12 cellular contexts compared by ENCODE assay signal in genomic region chr5:157487358-157487757, GRCh38. TPM values are rescaled to one million over a fixed set of nuclear protein-coding genes. Genes with fewer than 3 reads are reported as not detected.
DNase-seq lines count a peak whose midpoint lies in the region; ATAC-seq and TF ChIP-seq lines count a peak whose summit lies in the region.
"Had no signal": no experiment of that assay in that cellular context is flagged by ENCODE, and none has a peak within 500 bp of the region (broad histone marks: within the 10 kb centered on the region; RNA-seq: fewer than 3 reads in every experiment).

No MANE protein-coding gene starts in this region.

- peaks cover 55% of the 10 kb centered on the region for H3K4me1 Mint-ChIP-seq in activated CD4-positive, alpha-beta memory T cell treated with anti-CD3 and anti-CD28 coated beads, Interleukin-2, amount 10 ng/mL, durations not matched to agents 7 days and 5 days
- peaks cover 21% of the 10 kb centered on the region for H3K4me1 Mint-ChIP-seq in activated CD4-positive, alpha-beta memory T cell treated with anti-CD3 and anti-CD28 coated beads for 36 hours (ENCODE audit: low read depth)

- no peaks in the 10 kb centered on the region for H3K27me3 ChIP-seq in sigmoid colon
- H3K27me3 ChIP-seq: neutrophil had no signal

- no peak for TF ChIP-seq EP300 in sigmoid colon (IDR thresholded peaks at IDR 0.05)

- no peaks in the 10 kb centered on the region for H3K9me3 Mint-ChIP-seq in activated CD4-positive, alpha-beta memory T cell treated with anti-CD3 and anti-CD28 coated beads, Interleukin-2, amount 10 ng/mL, durations not matched to agents 7 days and 5 days
- no peaks in the 10 kb centered on the region for H3K9me3 Mint-ChIP-seq in activated CD4-positive, alpha-beta memory T cell treated with anti-CD3 and anti-CD28 coated beads for 36 hours

- peaks cover 21 to 99% (median 57%) of the 10 kb centered on the region in 4 donors for H3K36me3 ChIP-seq in sigmoid colon

- H3K4me1 ChIP-seq in sigmoid colon: peaks cover 0 to 4% (median 0%) of the 10 kb centered on the region in 4 donors

- POLR2A ChIA-PET in activated CD4-positive, alpha-beta memory T cell treated with anti-CD3 and anti-CD28 coated beads, Interleukin-2, amount 10 ng/mL, durations not matched to agents 7 days and 5 days (lab: Charles Lee): no interaction called here
- POLR2A ChIA-PET in activated CD4-positive, alpha-beta memory T cell treated with anti-CD3 and anti-CD28 coated beads for 36 hours (lab: Charles Lee): no interaction called here

- peak overlapping the region; percentile 63 for H3K27ac Mint-ChIP-seq in activated CD4-positive, alpha-beta memory T cell treated with anti-CD3 and anti-CD28 coated beads, Interleukin-2, amount 10 ng/mL, durations not matched to agents 7 days and 5 days
- H3K27ac Mint-ChIP-seq in activated CD4-positive, alpha-beta memory T cell treated with anti-CD3 and anti-CD28 coated beads for 36 hours: no peak overlapping the region

- CTCF ChIA-PET in activated CD4-positive, alpha-beta memory T cell treated with anti-CD3 and anti-CD28 coated beads, Interleukin-2, amount 10 ng/mL, durations not matched to agents 7 days and 5 days (lab: Charles Lee): interaction anchor here (0.9 kb wide), 1 partner anchor 15 kb away, joined by 4 read pairs; no protein-coding TSS in a partner anchor
- CTCF ChIA-PET in activated CD4-positive, alpha-beta memory T cell treated with anti-CD3 and anti-CD28 coated beads for 36 hours (lab: Charles Lee): no interaction called here

- peaks cover 91% of the 10 kb centered on the region for H3K36me3 Mint-ChIP-seq in activated CD4-positive, alpha-beta memory T cell treated with anti-CD3 and anti-CD28 coated beads, Interleukin-2, amount 10 ng/mL, durations not matched to agents 7 days and 5 days (ENCODE audit: low read depth)
- H3K36me3 Mint-ChIP-seq in activated CD4-positive, alpha-beta memory T cell treated with anti-CD3 and anti-CD28 coated beads for 36 hours: peaks cover 72% of the 10 kb centered on the region

- no peaks in the 10 kb centered on the region for H3K9me3 ChIP-seq in sigmoid colon
- H3K9me3 ChIP-seq: neutrophil had no signal

- peak overlapping the region in 3 of 4 donors; percentile 11 to 28 (median 12) for H3K27ac ChIP-seq in sigmoid colon
- H3K27ac ChIP-seq: neutrophil had no signal

- WGBS in sigmoid colon, 2 donors: 43 to 55% methylated on average over 3 of the region's 3 CpGs

- H3K4me3 Mint-ChIP-seq in activated CD4-positive, alpha-beta memory T cell treated with anti-CD3 and anti-CD28 coated beads, Interleukin-2, amount 10 ng/mL, durations not matched to agents 7 days and 5 days: no peak overlapping the region
- no peak overlapping the region for H3K4me3 Mint-ChIP-seq in activated CD4-positive, alpha-beta memory T cell treated with anti-CD3 and anti-CD28 coated beads for 36 hours

- no peak for TF ChIP-seq POLR2A in sigmoid colon (IDR thresholded peaks at IDR 0.05)

- no peak overlapping the region for H3K4me3 ChIP-seq in sigmoid colon

- no peak for TF ChIP-seq CTCF in sigmoid colon (IDR thresholded peaks at IDR 0.05)

- DNase-seq in activated CD4-positive, alpha-beta memory T cell treated with anti-CD3 and anti-CD28 coated beads, Interleukin-2, amount 10 ng/mL, durations not matched to agents 7 days and 5 days: no peak
- DNase-seq in activated CD4-positive, alpha-beta memory T cell treated with anti-CD3 and anti-CD28 coated beads for 36 hours: no peak
- DNase-seq in RPMI8226 (peak; percentile 63), sigmoid colon (peak; percentile 38), GDM1 (lab: John Stamatoyannopoulos, UW) (no peak), NCI-H1105 treated with DMSO at 0.1 percent for 48 hours (lab: John Stamatoyannopoulos, UW) (no peak), MV-4-11 (lab: John Stamatoyannopoulos, UW) (no peak)
- DNase-seq: EL, kidney glomerular epithelial cell, NCI-H2081 had no signal

- peak; percentile 48 for ATAC-seq in GM21526 (IDR thresholded peaks at IDR 0.05; ENCODE audit: low FRiP score, unreplicated experiment)

- no peaks in the 10 kb centered on the region for H3K27me3 Mint-ChIP-seq in activated CD4-positive, alpha-beta memory T cell treated with anti-CD3 and anti-CD28 coated beads, Interleukin-2, amount 10 ng/mL, durations not matched to agents 7 days and 5 days
- no peaks in the 10 kb centered on the region for H3K27me3 Mint-ChIP-seq in activated CD4-positive, alpha-beta memory T cell treated with anti-CD3 and anti-CD28 coated beads for 36 hours

- intact Hi-C loops in activated CD4-positive, alpha-beta memory T cell treated with anti-CD3 and anti-CD28 coated beads for 36 hours (cut with micrococcal nuclease): no loop called here
- intact Hi-C loops in sigmoid colon (cut with DNase I): no loop called here

RNA-seq across cellular contexts. Expression of gene NIPAL4, which starts 27.3 kb away (rescaled TPM):
- under 1 TPM; 0.05 to 0.10 TPM for total RNA-seq in activated CD4-positive, alpha-beta memory T cell treated with anti-CD3 and anti-CD28 coated beads, Interleukin-2, amount 10 ng/mL, durations not matched to agents 7 days and 5 days
- total RNA-seq in activated CD4-positive, alpha-beta memory T cell treated with anti-CD3 and anti-CD28 coated beads for 36 hours: 1 to 10 TPM; 2.5 to 2.9 TPM
- total RNA-seq in sigmoid colon: 1 to 10 TPM; 2.8 to 5.1 (median 4.9) TPM
- polyA plus RNA-seq in sigmoid colon: 1 to 10 TPM in 1 of 3 donors, not detected in 2; 1.3 TPM

Comparison
In these comparisons a context has a peak if more than half of its experiments do, and no peak if none do; other contexts are left out.
1. DNase-seq: peak in RPMI8226 (single experiment) and sigmoid colon (single experiment); none in activated CD4-positive, alpha-beta memory T cell treated with anti-CD3 and anti-CD28 coated beads, Interleukin-2, amount 10 ng/mL, durations not matched to agents 7 days and 5 days (single experiment), activated CD4-positive, alpha-beta memory T cell treated with anti-CD3 and anti-CD28 coated beads for 36 hours (single experiment), GDM1 (single experiment), NCI-H1105 treated with DMSO at 0.1 percent for 48 hours (single experiment) and MV-4-11 (single experiment).